Comparison of ENCODE assay signal across 25 cellular contexts in genomic region chr2:120880381-120880780, GRCh38.
A peak's percentile ranks its signal among the peaks of the same experiment; 100 is the strongest.
DNase-seq lines count a peak whose midpoint lies in the region; ATAC-seq and TF ChIP-seq lines count a peak whose summit lies in the region.
"Had no signal": no experiment of that assay in that cellular context is flagged by ENCODE, and none has a peak within 500 bp of the region (broad histone marks: within the 10 kb centered on the region; RNA-seq: fewer than 3 reads in every experiment).

No MANE protein-coding gene starts in this region.

- CTCF ChIA-PET in Caco-2 (lab: Charles Lee) = interaction anchor here (1.1 to 1.2 kb wide), 2 partner anchors 12 to 191 kb away, joined by 3 to 7 read pairs; no protein-coding TSS in a partner anchor
- CTCF ChIA-PET in naive thymus-derived CD4-positive, alpha-beta T cell (lab: Charles Lee) = no interaction called here
- CTCF ChIA-PET in mammary epithelial cell (lab: Charles Lee; ENCODE audit: low non-redundant PET) = no interaction called here

- no peaks in the 10 kb centered on the region for H3K27me3 Mint-ChIP-seq in Caco-2 (ENCODE audit: insufficient read depth, unreplicated experiment)
- H3K27me3 Mint-ChIP-seq in naive thymus-derived CD4-positive, alpha-beta T cell = peaks cover 0 to 23% (median 12%) of the 10 kb centered on the region in 5 donors

- TF ChIP-seq CTCF in Caco-2 (IDR thresholded peaks at IDR 0.05; ENCODE audit: insufficient read depth in 1 of 2, low read depth in 1 of 2, low read length in 1 of 2, severe bottlenecking in 1 of 2, unreplicated experiment in 1 of 2) = no peak
- no peak for TF ChIP-seq CTCF in astrocyte of the cerebellum (IDR thresholded peaks at IDR 0.05; ENCODE audit: low read depth, low read length, missing control alignments)
- TF ChIP-seq CTCF in mammary epithelial cell (conservative IDR thresholded peaks at IDR 0.05 in 1 of 2, IDR thresholded peaks at IDR 0.05 in 1 of 2; ENCODE audit: extremely low read depth in 1 of 2, insufficient read depth in 1 of 2, low read depth in 1 of 2, low read length in 2 of 2) = no peak

- intact Hi-C loops in Caco-2 (cut with micrococcal nuclease; ENCODE audit: unreplicated experiment) (loop anchor here (2.0 to 5.0 kb wide), 2 partner anchors 20 to 57 kb away; no protein-coding TSS in a partner anchor), mammary epithelial cell (cut with micrococcal nuclease) (no loop called here)
- intact Hi-C loops in naive thymus-derived CD4-positive, alpha-beta T cell (cut with micrococcal nuclease) = no loop called here

- H3K9me3 Mint-ChIP-seq in Caco-2 (ENCODE audit: unreplicated experiment) = no peaks in the 10 kb centered on the region
- H3K9me3 Mint-ChIP-seq in naive thymus-derived CD4-positive, alpha-beta T cell = peaks cover 0 to 3% (median 0%) of the 10 kb centered on the region in 11 donors
- H3K9me3 Mint-ChIP-seq: activated naive CD4-positive, alpha-beta T cell treated with anti-CD3 and anti-CD28 coated beads for 36 hours; activated T-cell treated with anti-CD3 and anti-CD28 coated beads, Interleukin-2, amount 50 U/mL, for 72 hours; endodermal cell had no signal

- WGBS in mammary epithelial cell (ENCODE audit: low coverage, missing lambda C conversion rate) = 79% methylated on average over 7 of the region's 7 CpGs

- no peaks in the 10 kb centered on the region for H3K36me3 ChIP-seq in Caco-2 (ENCODE audit: control insufficient read depth, insufficient read depth, low read length)
- H3K36me3 ChIP-seq in naive thymus-derived CD4-positive, alpha-beta T cell (ENCODE audit: control insufficient read depth in 2 of 3, insufficient read depth in 3 of 3, low read length in 3 of 3) = no peaks in the 10 kb centered on the region
- no peaks in the 10 kb centered on the region for H3K36me3 ChIP-seq in mammary epithelial cell (ENCODE audit: insufficient read depth, low read length)
- H3K36me3 ChIP-seq: esophagus squamous epithelium had no signal

- H3K9me3 ChIP-seq in Caco-2 = no peaks in the 10 kb centered on the region
- H3K9me3 ChIP-seq in naive thymus-derived CD4-positive, alpha-beta T cell (ENCODE audit: control insufficient read depth in 2 of 3, low read length in 3 of 3) = no peaks in the 10 kb centered on the region
- H3K9me3 ChIP-seq in mammary epithelial cell (replicated peaks; ENCODE audit: insufficient read depth, low read length) = no peaks in the 10 kb centered on the region
- H3K9me3 ChIP-seq: esophagus squamous epithelium had no signal

- POLR2A ChIA-PET in Caco-2 (lab: Charles Lee) = no interaction called here
- POLR2A ChIA-PET in naive thymus-derived CD4-positive, alpha-beta T cell (lab: Charles Lee) = no interaction called here

- H2AFZ ChIP-seq in mammary epithelial cell (ENCODE audit: low read depth, low read length) = no peak overlapping the region

- H3K9ac ChIP-seq in mammary epithelial cell (ENCODE audit: insufficient read depth, low read length) = no peak overlapping the region
- H3K9ac ChIP-seq: parathyroid adenoma had no signal

- H3K4me1 ChIP-seq in Caco-2 (no peaks in the 10 kb centered on the region), mammary epithelial cell (ENCODE audit: insufficient read depth, low read length) (no peaks in the 10 kb centered on the region)
- H3K4me1 ChIP-seq in naive thymus-derived CD4-positive, alpha-beta T cell (ENCODE audit: control insufficient read depth in 2 of 2, insufficient read depth in 2 of 2, low read length in 2 of 2) = no peaks in the 10 kb centered on the region
- H3K4me1 ChIP-seq: parathyroid adenoma had no signal

- H3K27ac ChIP-seq in naive thymus-derived CD4-positive, alpha-beta T cell (ENCODE audit: low read depth, low read length) = no peak overlapping the region
- H3K27ac ChIP-seq in mammary epithelial cell (ENCODE audit: insufficient read depth, low read depth, low read length) = no peak overlapping the region
- H3K27ac ChIP-seq: C4-2B, esophagus squamous epithelium, parathyroid adenoma had no signal

- dilution Hi-C loops in mammary epithelial cell (cut with HindIII; ENCODE audit: low sequenced_read_pairs) = loop anchor here (5.0 kb wide), 1 partner anchor 33 kb away; no protein-coding TSS in a partner anchor

- H3K36me3 Mint-ChIP-seq in Caco-2 (ENCODE audit: insufficient read depth, unreplicated experiment) = no peaks in the 10 kb centered on the region
- no peaks in the 10 kb centered on the region for H3K36me3 Mint-ChIP-seq in naive thymus-derived CD4-positive, alpha-beta T cell
- H3K36me3 Mint-ChIP-seq: naive B cell had no signal

- no peaks in the 10 kb centered on the region for H3K79me2 ChIP-seq in mammary epithelial cell (ENCODE audit: insufficient read depth, low read length)
- H3K79me2 ChIP-seq: parathyroid adenoma had no signal

- in situ Hi-C loops in astrocyte of the cerebellum (cut with HindIII; ENCODE audit: low sequenced_read_pairs) = no loop called here
- in situ Hi-C loops in mammary epithelial cell (cut with MboI; ENCODE audit: low sequenced_read_pairs in 2 of 2) = no loop called here

- peak overlapping the region; percentile 67 for H3K4me3 Mint-ChIP-seq in Caco-2 (ENCODE audit: unreplicated experiment)
- no peak overlapping the region for H3K4me3 Mint-ChIP-seq in naive thymus-derived CD4-positive, alpha-beta T cell
- H3K4me3 Mint-ChIP-seq: activated naive CD4-positive, alpha-beta T cell treated with anti-CD3 and anti-CD28 coated beads for 36 hours; activated T-cell treated with anti-CD3 and anti-CD28 coated beads, Interleukin-2, amount 50 U/mL, for 72 hours; endodermal cell; naive B cell had no signal

- no peak overlapping the region for H3K4me3 ChIP-seq in Caco-2 (ENCODE audit: low read depth, low read length)
- no peak overlapping the region for H3K4me3 ChIP-seq in astrocyte of the cerebellum (ENCODE audit: low read depth, low read length)
- no peak overlapping the region for H3K4me3 ChIP-seq in naive thymus-derived CD4-positive, alpha-beta T cell (ENCODE audit: low read length)
- H3K4me3 ChIP-seq in mammary epithelial cell (replicated peaks in 1 of 3; ENCODE audit: insufficient read depth in 1 of 3, low read depth in 2 of 3, low read length in 3 of 3) = no peak overlapping the region
- H3K4me3 ChIP-seq: esophagus squamous epithelium had no signal

- H3K27me3 ChIP-seq in Caco-2 (replicated peaks; ENCODE audit: control insufficient read depth, insufficient read depth, low read length) (no peaks in the 10 kb centered on the region), mammary epithelial cell (ENCODE audit: insufficient read depth, low read length) (peaks cover 2% of the 10 kb centered on the region)
- no peaks in the 10 kb centered on the region for H3K27me3 ChIP-seq in naive thymus-derived CD4-positive, alpha-beta T cell (ENCODE audit: control insufficient read depth in 2 of 2, insufficient read depth in 2 of 2, low read length in 2 of 2)

- H3K4me2 ChIP-seq in mammary epithelial cell (ENCODE audit: insufficient read depth, low read depth, low read length) = no peak overlapping the region

- no peak overlapping the region for H3K27ac Mint-ChIP-seq in Caco-2 (ENCODE audit: unreplicated experiment)
- H3K27ac Mint-ChIP-seq in naive thymus-derived CD4-positive, alpha-beta T cell = no peak overlapping the region
- H3K27ac Mint-ChIP-seq: activated naive CD4-positive, alpha-beta T cell treated with anti-CD3 and anti-CD28 coated beads for 36 hours; activated T-cell treated with anti-CD3 and anti-CD28 coated beads, Interleukin-2, amount 50 U/mL, for 72 hours; endodermal cell; naive B cell had no signal

- ATAC-seq in naive thymus-derived CD4-positive, alpha-beta T cell = no peak
- ATAC-seq in GM18858 (IDR thresholded peaks at IDR 0.05; ENCODE audit: unreplicated experiment) (no peak), HG03039 (IDR thresholded peaks at IDR 0.05; ENCODE audit: unreplicated experiment) (no peak)
- ATAC-seq: activated T-cell treated with anti-CD3 and anti-CD28 coated beads, Interleukin-2, amount 50 U/mL, for 72 hours had no signal

- BruUV-seq in Caco-2 (replicated peaks; lab: Mats Ljungman, UMichigan) (no TSS peak), mammary epithelial cell (replicated peaks; lab: Mats Ljungman, UMichigan) (no TSS peak)

- H3K4me1 Mint-ChIP-seq in Caco-2 (ENCODE audit: low read depth, unreplicated experiment) = no peaks in the 10 kb centered on the region
- no peaks in the 10 kb centered on the region for H3K4me1 Mint-ChIP-seq in naive thymus-derived CD4-positive, alpha-beta T cell
- H3K4me1 Mint-ChIP-seq: naive B cell had no signal

- no peaks in the 10 kb centered on the region for H4K20me1 ChIP-seq in mammary epithelial cell (ENCODE audit: insufficient read depth, low read length)

- DNase-seq in Caco-2 = no peak
- DNase-seq in LHCN-M2 (ENCODE audit: low read depth) = peak; percentile 69
- DNase-seq in astrocyte of the cerebellum (ENCODE audit: low read depth) = peak; percentile 76
- peak; percentile 91 for DNase-seq in myocyte (ENCODE audit: low read depth)
- DNase-seq in naive thymus-derived CD4-positive, alpha-beta T cell = no peak
- no peak for DNase-seq in mammary epithelial cell
- DNase-seq: ACHN; activated CD4-positive, alpha-beta T cell treated with anti-CD3 and anti-CD28 coated beads for 48 hours; activated naive CD4-positive, alpha-beta T cell treated with anti-CD3 and anti-CD28 coated beads for 36 hours; activated T-cell treated with anti-CD3 and anti-CD28 coated beads, Interleukin-2, amount 50 U/mL, for 72 hours; endodermal cell; esophagus squamous epithelium; KBM-7; kidney; MV-4-11; naive B cell; NCI-H2171 treated with DMSO at 0.1 percent for 48 hours; NCI-H748 treated with DMSO at 0.1 percent for 48 hours; OCI-M1; SHP77 treated with DMSO at 0.1 percent for 48 hours; T-helper 1 cell had no signal

Comparison
In these comparisons a context has a peak if more than half of its experiments do, and no peak if none do; other contexts are left out.
1. DNase-seq: peak in LHCN-M2 (single experiment), astrocyte of the cerebellum (single experiment) and myocyte (single experiment); none in Caco-2 (0 of 2), naive thymus-derived CD4-positive, alpha-beta T cell (0 of 9) and mammary epithelial cell (single experiment).